In the genomic region with DNA sequence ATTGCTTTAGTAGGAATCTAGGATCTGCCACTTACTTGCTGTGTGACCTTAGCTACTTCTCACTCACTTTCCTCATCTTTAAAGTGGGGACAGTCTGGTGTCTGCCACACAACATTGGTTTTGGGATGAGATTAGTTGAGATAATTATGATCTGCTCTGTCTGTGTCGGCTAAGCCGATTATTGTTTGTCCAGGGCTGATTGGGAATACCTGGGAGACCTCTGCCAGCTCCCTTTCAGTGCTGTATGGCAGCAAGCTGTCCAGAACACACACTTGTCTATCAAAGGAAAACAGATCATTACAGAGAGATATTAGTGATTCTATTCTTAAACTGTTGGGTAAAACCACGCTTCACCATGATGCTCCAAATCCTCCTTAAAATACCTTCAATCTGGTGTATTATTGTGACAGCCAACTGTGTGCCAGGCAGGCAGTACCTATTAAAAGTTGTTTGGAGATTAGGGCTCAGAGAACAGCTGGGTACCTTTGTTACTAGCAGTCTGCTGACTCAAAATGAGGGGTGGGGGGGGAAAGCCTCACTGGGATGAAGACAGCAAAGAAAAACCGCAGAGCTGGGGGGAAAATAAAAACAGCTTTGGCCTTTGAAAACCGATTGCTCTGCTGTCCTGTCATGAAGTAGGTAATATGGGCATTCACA, we compare ENCODE assay signal across 32 cellular contexts.
DNase-seq lines count a peak whose midpoint lies in the region; ATAC-seq and TF ChIP-seq lines count a peak whose summit lies in the region.
"Had no signal": no experiment of that assay in that cellular context is flagged by ENCODE, and none has a peak within 500 bp of the region (broad histone marks: within the 10 kb centered on the region; RNA-seq: fewer than 3 reads in every experiment).

No MANE protein-coding gene starts in this region.

- intact Hi-C loops in CD4-positive, alpha-beta memory T cell (cut with micrococcal nuclease): no loop called here

- H3K9me3 ChIP-seq in endodermal cell (ENCODE audit: control insufficient read depth, low read length): no peaks in the 10 kb centered on the region
- no peaks in the 10 kb centered on the region for H3K9me3 ChIP-seq in CD4-positive, alpha-beta memory T cell (ENCODE audit: control insufficient read depth in 1 of 2, low read length in 2 of 2)
- H3K9me3 ChIP-seq: adrenal gland; BLaER1 treated with 17β-estradiol and CSF1 and Interleukin-3, amounts not matched to agents 10 nM and 100 nM; Caco-2; esophagus squamous epithelium; mucosa of descending colon; pancreas; upper lobe of right lung had no signal

- TF ChIP-seq CTCF in endodermal cell (conservative IDR thresholded peaks at IDR 0.05) (no peak), retinal pigment epithelial cell (conservative IDR thresholded peaks at IDR 0.05; ENCODE audit: low read depth, low read length) (no peak), coronary artery (IDR thresholded peaks at IDR 0.05) (no peak)

- DNase-seq in NCI-H146 (lab: John Stamatoyannopoulos, UW): peak; percentile 47
- DNase-seq in NCI-H69 (lab: John Stamatoyannopoulos, UW): peak; percentile 80
- DNase-seq in endodermal cell: no peak
- peak; percentile 17 for DNase-seq in retinal pigment epithelial cell (ENCODE audit: low read depth)
- DNase-seq in CD4-positive, alpha-beta memory T cell: no peak
- no peak for DNase-seq in activated CD4-positive, alpha-beta T cell treated with anti-CD3 and anti-CD28 coated beads for 1 hour
- no peak for DNase-seq in coronary artery (ENCODE audit: low spot score)
- DNase-seq: activated CD8-positive, alpha-beta T cell treated with anti-CD3 and anti-CD28 coated beads, Interleukin-2, amount 10 ng/mL, durations not matched to agents 7 days and 5 days; activated naive CD4-positive, alpha-beta T cell treated with anti-CD3 and anti-CD28 coated beads, Interleukin-2, amount 10 ng/mL, durations not matched to agents 7 days and 5 days; adrenal gland; brain microvascular endothelial cell; Caco-2; cerebellar nuclear complex; DND-41; esophagus squamous epithelium; GF-D8; IMR-90; kidney glomerular epithelial cell; mucosa of descending colon; NCI-H187; nephron progenitor cell; pancreas; stimulated activated naive CD4-positive, alpha-beta T cell treated with Interleukin-2 at 50 U/mL for 16 hours; T-helper 17 cell; upper lobe of right lung had no signal

- H3K9ac ChIP-seq in endodermal cell (ENCODE audit: extremely low read depth, low read length, poor library complexity, severe bottlenecking): no peak overlapping the region
- H3K9ac ChIP-seq: BLaER1 treated with 17β-estradiol and CSF1 and Interleukin-3, amounts not matched to agents 10 nM and 100 nM had no signal

- WGBS in endodermal cell (ENCODE audit: insufficient coverage in 1 of 2, insufficient read length in 1 of 2), 2 experiments: 79% methylated on average over 5 of the region's 5 CpGs; no CpG with 5 or more reads in 1 of the 2 experiments

- no peak overlapping the region for H3K4me3 Mint-ChIP-seq in endodermal cell
- H3K4me3 Mint-ChIP-seq in CD4-positive, alpha-beta memory T cell: no peak overlapping the region
- H3K4me3 Mint-ChIP-seq: activated CD8-positive, alpha-beta T cell treated with anti-CD3 and anti-CD28 coated beads, Interleukin-2, amount 10 ng/mL, durations not matched to agents 7 days and 5 days; activated naive CD4-positive, alpha-beta T cell treated with anti-CD3 and anti-CD28 coated beads, Interleukin-2, amount 10 ng/mL, durations not matched to agents 7 days and 5 days; activated T-helper 17 cell treated with anti-CD3 and anti-CD28 coated beads, Interleukin-2, amount 50 U/mL, for 72 hours; nephron progenitor cell; T-helper 17 cell had no signal

- POLR2A ChIA-PET in CD4-positive, alpha-beta memory T cell (lab: Charles Lee; ENCODE audit: partially characterized antibody): no interaction called here

- H3K4me3 ChIP-seq in endodermal cell (ENCODE audit: low read length) (no peak overlapping the region), retinal pigment epithelial cell (ENCODE audit: low read length) (no peak overlapping the region), coronary artery (no peak overlapping the region)
- H3K4me3 ChIP-seq in CD4-positive, alpha-beta memory T cell (ENCODE audit: low read length in 2 of 2): no peak overlapping the region
- H3K4me3 ChIP-seq: adrenal gland; BLaER1 treated with 17β-estradiol and CSF1 and Interleukin-3, amounts not matched to agents 10 nM and 100 nM; esophagus squamous epithelium; lung; mucosa of descending colon; pancreas; SK-N-MC; smooth muscle cell; upper lobe of right lung had no signal

- peaks cover 12% of the 10 kb centered on the region for H3K4me1 Mint-ChIP-seq in endodermal cell
- H3K4me1 Mint-ChIP-seq in CD4-positive, alpha-beta memory T cell: no peaks in the 10 kb centered on the region
- H3K4me1 Mint-ChIP-seq: activated naive CD4-positive, alpha-beta T cell treated with anti-CD3 and anti-CD28 coated beads, Interleukin-2, amount 10 ng/mL, durations not matched to agents 7 days and 5 days; activated T-helper 17 cell treated with anti-CD3 and anti-CD28 coated beads, Interleukin-2, amount 50 U/mL, for 72 hours; T-helper 17 cell had no signal

- peaks cover 2% of the 10 kb centered on the region for H3K27me3 Mint-ChIP-seq in endodermal cell (ENCODE audit: insufficient read depth)
- no peaks in the 10 kb centered on the region for H3K27me3 Mint-ChIP-seq in CD4-positive, alpha-beta memory T cell
- H3K27me3 Mint-ChIP-seq: activated naive CD4-positive, alpha-beta T cell treated with anti-CD3 and anti-CD28 coated beads, Interleukin-2, amount 10 ng/mL, durations not matched to agents 7 days and 5 days; activated T-helper 17 cell treated with anti-CD3 and anti-CD28 coated beads, Interleukin-2, amount 50 U/mL, for 72 hours; T-helper 17 cell had no signal

- no peaks in the 10 kb centered on the region for H3K36me3 Mint-ChIP-seq in endodermal cell (ENCODE audit: low read depth)
- H3K36me3 Mint-ChIP-seq in CD4-positive, alpha-beta memory T cell: no peaks in the 10 kb centered on the region
- H3K36me3 Mint-ChIP-seq: activated naive CD4-positive, alpha-beta T cell treated with anti-CD3 and anti-CD28 coated beads, Interleukin-2, amount 10 ng/mL, durations not matched to agents 7 days and 5 days had no signal

- H3K4me1 ChIP-seq in endodermal cell (ENCODE audit: control insufficient read depth, insufficient read depth, low read length): peaks cover 7% of the 10 kb centered on the region
- H3K4me1 ChIP-seq in CD4-positive, alpha-beta memory T cell (ENCODE audit: insufficient read depth, low read length): no peaks in the 10 kb centered on the region
- H3K4me1 ChIP-seq: adrenal gland; BLaER1 treated with 17β-estradiol and CSF1 and Interleukin-3, amounts not matched to agents 10 nM and 100 nM; Caco-2; esophagus squamous epithelium; foreskin keratinocyte; pancreas; upper lobe of right lung had no signal

- peak overlapping the region; percentile 58 for H3K27ac ChIP-seq in endodermal cell (ENCODE audit: low read depth, low read length)
- H3K27ac ChIP-seq in CD4-positive, alpha-beta memory T cell (ENCODE audit: low read depth, low read length): no peak overlapping the region
- H3K27ac ChIP-seq in coronary artery: no peak overlapping the region
- H3K27ac ChIP-seq: adrenal gland; BLaER1 treated with 17β-estradiol and CSF1 and Interleukin-3, amounts not matched to agents 10 nM and 100 nM; brain microvascular endothelial cell; esophagus squamous epithelium; foreskin keratinocyte; pancreas; SK-N-MC; upper lobe of right lung had no signal

- no peaks in the 10 kb centered on the region for H3K36me3 ChIP-seq in endodermal cell (ENCODE audit: control insufficient read depth, insufficient read depth, low read length)
- no peaks in the 10 kb centered on the region for H3K36me3 ChIP-seq in CD4-positive, alpha-beta memory T cell (ENCODE audit: insufficient read depth, low read length)
- H3K36me3 ChIP-seq: adrenal gland; BLaER1 treated with 17β-estradiol and CSF1 and Interleukin-3, amounts not matched to agents 10 nM and 100 nM; brain microvascular endothelial cell; esophagus squamous epithelium; pancreas; upper lobe of right lung had no signal

- no peak for ATAC-seq in HG03460 (IDR thresholded peaks at IDR 0.05; ENCODE audit: unreplicated experiment)
- ATAC-seq: activated CD8-positive, alpha-beta T cell treated with anti-CD3 and anti-CD28 coated beads, Interleukin-2, amount 10 ng/mL, durations not matched to agents 7 days and 5 days; activated T-helper 17 cell treated with anti-CD3 and anti-CD28 coated beads, Interleukin-2, amount 50 U/mL, for 72 hours; foreskin keratinocyte; mucosa of descending colon; pancreas; T-helper 17 cell; upper lobe of right lung had no signal

- CTCF ChIA-PET in CD4-positive, alpha-beta memory T cell (lab: Charles Lee; ENCODE audit: partially characterized antibody): no interaction called here

- no peak overlapping the region for H3K27ac Mint-ChIP-seq in endodermal cell
- no peak overlapping the region for H3K27ac Mint-ChIP-seq in CD4-positive, alpha-beta memory T cell
- H3K27ac Mint-ChIP-seq: activated CD8-positive, alpha-beta T cell treated with anti-CD3 and anti-CD28 coated beads, Interleukin-2, amount 10 ng/mL, durations not matched to agents 7 days and 5 days; activated naive CD4-positive, alpha-beta T cell treated with anti-CD3 and anti-CD28 coated beads, Interleukin-2, amount 10 ng/mL, durations not matched to agents 7 days and 5 days; activated T-helper 17 cell treated with anti-CD3 and anti-CD28 coated beads, Interleukin-2, amount 50 U/mL, for 72 hours; nephron progenitor cell; T-helper 17 cell had no signal

- H3K9me3 Mint-ChIP-seq in endodermal cell: no peaks in the 10 kb centered on the region
- peaks cover 0 to 4% (median 0%) of the 10 kb centered on the region in 8 donors for H3K9me3 Mint-ChIP-seq in CD4-positive, alpha-beta memory T cell
- H3K9me3 Mint-ChIP-seq: activated naive CD4-positive, alpha-beta T cell treated with anti-CD3 and anti-CD28 coated beads, Interleukin-2, amount 10 ng/mL, durations not matched to agents 7 days and 5 days; nephron progenitor cell had no signal

- H3K27me3 ChIP-seq in endodermal cell (ENCODE audit: control insufficient read depth, insufficient read depth, low read length, poor library complexity, severe bottlenecking): no peaks in the 10 kb centered on the region
- H3K27me3 ChIP-seq in CD4-positive, alpha-beta memory T cell (ENCODE audit: insufficient read depth, low read length): no peaks in the 10 kb centered on the region
- H3K27me3 ChIP-seq: adrenal gland; BLaER1 treated with 17β-estradiol and CSF1 and Interleukin-3, amounts not matched to agents 10 nM and 100 nM; brain microvascular endothelial cell; esophagus squamous epithelium; foreskin keratinocyte; pancreas; upper lobe of right lung had no signal

Comparison
In these comparisons a context has a peak if more than half of its experiments do, and no peak if none do; other contexts are left out.
1. DNase-seq: peak in NCI-H146 (single experiment), NCI-H69 (single experiment) and retinal pigment epithelial cell (single experiment); none in endodermal cell (single experiment), CD4-positive, alpha-beta memory T cell (0 of 5), activated CD4-positive, alpha-beta T cell treated with anti-CD3 and anti-CD28 coated beads for 1 hour (single experiment) and coronary artery (single experiment).